11 cellular contexts compared by ENCODE assay signal in genomic region chr3:4995500-4996053, GRCh38. TPM values are rescaled to one million over a fixed set of nuclear protein-coding genes. Genes with fewer than 3 reads are reported as not detected.
A peak's percentile ranks its signal among the peaks of the same experiment; 100 is the strongest.
DNase-seq lines count a peak whose midpoint lies in the region; ATAC-seq, FAIRE-seq and TF ChIP-seq lines count a peak whose summit lies in the region.
"Had no signal": no experiment of that assay in that cellular context is flagged by ENCODE, and none has a peak within 500 bp of the region (broad histone marks: within the 10 kb centered on the region; RNA-seq: fewer than 3 reads in every experiment).

No MANE protein-coding gene starts in this region.

- intact Hi-C loops in sciatic nerve (cut with DNase I): no loop called here
- intact Hi-C loops in testis (cut with DNase I; ENCODE audit: low total_unique reads): no loop called here

- TF ChIP-seq POLR2A in testis (IDR thresholded peaks at IDR 0.05): no peak

- H3K27ac ChIP-seq in RWPE1 (peak overlapping the region; percentile 91), epithelial cell of prostate (peak overlapping the region; percentile 98), testis (no peak overlapping the region)

- no peaks in the 10 kb centered on the region for H3K27me3 ChIP-seq in H7 (ENCODE audit: control insufficient read depth, insufficient read depth, low read length)
- no peaks in the 10 kb centered on the region for H3K27me3 ChIP-seq in testis

- WGBS in testis, 2 donors: 87 to 90% methylated on average over 9 of the region's 9 CpGs

- H3K4me1 ChIP-seq in testis: no peaks in the 10 kb centered on the region

- ATAC-seq in sciatic nerve: no peak

- no peak for TF ChIP-seq CTCF in D721Med (IDR thresholded peaks at IDR 0.05; ENCODE audit: insufficient read depth, missing control alignments)
- TF ChIP-seq CTCF in RWPE1 (conservative IDR thresholded peaks at IDR 0.05; ENCODE audit: low read depth): no peak
- TF ChIP-seq CTCF in testis (IDR thresholded peaks at IDR 0.05): no peak

- H3K36me3 ChIP-seq in H7 (replicated peaks; ENCODE audit: control insufficient read depth, insufficient read depth, low read length) (no peaks in the 10 kb centered on the region), testis (ENCODE audit: low read depth, missing control alignments) (no peaks in the 10 kb centered on the region)

- no peaks in the 10 kb centered on the region for H3K9me3 ChIP-seq in testis

- DNase-seq in D721Med (ENCODE audit: insufficient read length, low spot score) (peak; percentile 11), RWPE1 (ENCODE audit: low spot score) (peak; percentile 58), epithelial cell of prostate (ENCODE audit: low read depth, low spot score) (peak; percentile 66), sciatic nerve (ENCODE audit: low spot score) (peak; percentile 49), H7 (no peak), testis (no peak), SW 1271 (lab: John Stamatoyannopoulos, UW) (no peak)
- DNase-seq in activated T-cell treated with anti-CD3 and anti-CD28 coated beads, Interleukin-2, amount 50 U/mL, for 1 hour: no peak
- DNase-seq: NCI-H774 had no signal

- POLR2A ChIA-PET in RWPE1 (lab: Yijun Ruan, JAX; ENCODE audit: low non-redundant PET): interaction anchor here (0.6 to 0.7 kb wide), 3 partner anchors 27 to 170 kb away, joined by 3 read pairs; no protein-coding TSS in a partner anchor

- CTCF ChIA-PET in RWPE1 (lab: Yijun Ruan, JAX): interaction anchor here (1.5 kb wide), 1 partner anchor 15 kb away, joined by 4 read pairs; no protein-coding TSS in a partner anchor

- H3K4me3 ChIP-seq in H7 (ENCODE audit: insufficient read depth, low read depth, low read length) (no peak overlapping the region), testis (no peak overlapping the region)

- no peak for FAIRE-seq in D721Med (lab: Jason Lieb, UNC)
- FAIRE-seq: endometrium had no signal

RNA-seq across cellular contexts. Expression of gene BHLHE40, which starts 16.3 kb away (rescaled TPM):
- total RNA-seq in sciatic nerve (288 TPM), testis (10 to 100 TPM; 28.7 to 40.6 TPM)
- total RNA-seq in H7 (2014; rRNA removed; shearing (Covaris generic)): 6.7 and 7.4 TPM in 2 replicates
- 26.2 TPM for polyA plus RNA-seq in testis (ENCODE audit: insufficient read depth, low read depth, low replicate concordance)
- polyA plus RNA-seq: neural cell had no signal

Comparison
In these comparisons a context has a peak if more than half of its experiments do, and no peak if none do; other contexts are left out.
1. DNase-seq: peak in D721Med (single experiment), RWPE1 (single experiment), epithelial cell of prostate (single experiment) and sciatic nerve (single experiment); none in H7 (single experiment), testis (single experiment), SW 1271 (0 of 2) and activated T-cell treated with anti-CD3 and anti-CD28 coated beads, Interleukin-2, amount 50 U/mL, for 1 hour (single experiment).
2. H3K27ac ChIP-seq: peak in RWPE1 (single experiment) and epithelial cell of prostate (single experiment); none in testis (0 of 2).